ENCODE assay signal across 1 cellular context in the genomic region with DNA sequence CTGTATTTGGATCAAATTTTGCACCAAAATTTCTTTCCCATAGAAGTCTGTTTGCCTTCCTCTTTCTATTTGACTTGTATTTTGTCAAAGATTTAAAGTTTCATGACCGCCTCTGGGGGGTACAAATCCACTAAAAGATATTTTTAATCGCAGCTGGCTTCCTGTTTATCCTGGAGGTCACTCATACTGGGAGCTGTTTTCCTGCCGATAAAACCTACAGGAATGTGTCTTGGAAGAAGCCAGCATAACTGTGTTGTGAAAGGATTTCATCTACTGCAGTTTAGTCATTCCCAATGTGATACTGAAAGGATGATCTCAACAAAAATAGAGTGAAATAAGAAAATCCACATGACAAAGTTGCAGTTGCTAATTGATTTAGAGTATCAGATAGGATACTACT.
TF ChIP-seq lines count a peak whose summit lies in the region.

No MANE protein-coding gene starts in this region.

TF ChIP-seq in GM23338, 12 proteins besides CTCF, POLR2A, EP300 and RAD21:
- TF ChIP-seq, protein P1, sequence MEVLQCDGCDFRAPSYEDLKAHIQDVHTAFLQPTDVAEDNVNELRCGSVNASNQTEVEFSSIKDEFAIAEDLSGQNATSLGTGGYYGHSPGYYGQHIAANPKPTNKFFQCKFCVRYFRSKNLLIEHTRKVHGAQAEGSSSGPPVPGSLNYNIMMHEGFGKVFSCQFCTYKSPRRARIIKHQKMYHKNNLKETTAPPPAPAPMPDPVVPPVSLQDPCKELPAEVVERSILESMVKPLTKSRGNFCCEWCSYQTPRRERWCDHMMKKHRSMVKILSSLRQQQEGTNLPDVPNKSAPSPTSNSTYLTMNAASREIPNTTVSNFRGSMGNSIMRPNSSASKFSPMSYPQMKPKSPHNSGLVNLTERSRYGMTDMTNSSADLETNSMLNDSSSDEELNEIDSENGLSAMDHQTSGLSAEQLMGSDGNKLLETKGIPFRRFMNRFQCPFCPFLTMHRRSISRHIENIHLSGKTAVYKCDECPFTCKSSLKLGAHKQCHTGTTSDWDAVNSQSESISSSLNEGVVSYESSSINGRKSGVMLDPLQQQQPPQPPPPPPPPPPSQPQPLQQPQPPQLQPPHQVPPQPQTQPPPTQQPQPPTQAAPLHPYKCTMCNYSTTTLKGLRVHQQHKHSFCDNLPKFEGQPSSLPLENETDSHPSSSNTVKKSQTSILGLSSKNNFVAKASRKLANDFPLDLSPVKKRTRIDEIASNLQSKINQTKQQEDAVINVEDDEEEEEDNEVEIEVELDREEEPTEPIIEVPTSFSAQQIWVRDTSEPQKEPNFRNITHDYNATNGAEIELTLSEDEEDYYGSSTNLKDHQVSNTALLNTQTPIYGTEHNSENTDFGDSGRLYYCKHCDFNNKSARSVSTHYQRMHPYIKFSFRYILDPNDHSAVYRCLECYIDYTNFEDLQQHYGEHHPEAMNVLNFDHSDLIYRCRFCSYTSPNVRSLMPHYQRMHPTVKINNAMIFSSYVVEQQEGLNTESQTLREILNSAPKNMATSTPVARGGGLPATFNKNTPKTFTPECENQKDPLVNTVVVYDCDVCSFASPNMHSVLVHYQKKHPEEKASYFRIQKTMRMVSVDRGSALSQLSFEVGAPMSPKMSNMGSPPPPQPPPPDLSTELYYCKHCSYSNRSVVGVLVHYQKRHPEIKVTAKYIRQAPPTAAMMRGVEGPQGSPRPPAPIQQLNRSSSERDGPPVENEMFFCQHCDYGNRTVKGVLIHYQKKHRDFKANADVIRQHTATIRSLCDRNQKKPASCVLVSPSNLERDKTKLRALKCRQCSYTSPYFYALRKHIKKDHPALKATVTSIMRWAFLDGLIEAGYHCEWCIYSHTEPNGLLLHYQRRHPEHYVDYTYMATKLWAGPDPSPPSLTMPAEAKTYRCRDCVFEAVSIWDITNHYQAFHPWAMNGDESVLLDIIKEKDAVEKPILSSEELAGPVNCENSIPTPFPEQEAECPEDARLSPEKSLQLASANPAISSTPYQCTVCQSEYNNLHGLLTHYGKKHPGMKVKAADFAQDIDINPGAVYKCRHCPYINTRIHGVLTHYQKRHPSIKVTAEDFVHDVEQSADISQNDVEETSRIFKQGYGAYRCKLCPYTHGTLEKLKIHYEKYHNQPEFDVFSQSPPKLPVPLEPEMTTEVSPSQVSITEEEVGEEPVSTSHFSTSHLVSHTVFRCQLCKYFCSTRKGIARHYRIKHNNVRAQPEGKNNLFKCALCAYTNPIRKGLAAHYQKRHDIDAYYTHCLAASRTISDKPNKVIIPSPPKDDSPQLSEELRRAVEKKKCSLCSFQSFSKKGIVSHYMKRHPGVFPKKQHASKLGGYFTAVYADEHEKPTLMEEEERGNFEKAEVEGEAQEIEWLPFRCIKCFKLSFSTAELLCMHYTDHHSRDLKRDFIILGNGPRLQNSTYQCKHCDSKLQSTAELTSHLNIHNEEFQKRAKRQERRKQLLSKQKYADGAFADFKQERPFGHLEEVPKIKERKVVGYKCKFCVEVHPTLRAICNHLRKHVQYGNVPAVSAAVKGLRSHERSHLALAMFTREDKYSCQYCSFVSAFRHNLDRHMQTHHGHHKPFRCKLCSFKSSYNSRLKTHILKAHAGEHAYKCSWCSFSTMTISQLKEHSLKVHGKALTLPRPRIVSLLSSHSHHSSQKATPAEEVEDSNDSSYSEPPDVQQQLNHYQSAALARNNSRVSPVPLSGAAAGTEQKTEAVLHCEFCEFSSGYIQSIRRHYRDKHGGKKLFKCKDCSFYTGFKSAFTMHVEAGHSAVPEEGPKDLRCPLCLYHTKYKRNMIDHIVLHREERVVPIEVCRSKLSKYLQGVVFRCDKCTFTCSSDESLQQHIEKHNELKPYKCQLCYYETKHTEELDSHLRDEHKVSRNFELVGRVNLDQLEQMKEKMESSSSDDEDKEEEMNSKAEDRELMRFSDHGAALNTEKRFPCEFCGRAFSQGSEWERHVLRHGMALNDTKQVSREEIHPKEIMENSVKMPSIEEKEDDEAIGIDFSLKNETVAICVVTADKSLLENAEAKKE (CRISPR knock-in tag; IDR thresholded peaks at IDR 0.05) = no peak
- TF ChIP-seq EZH2 (IDR thresholded peaks at IDR 0.05; ENCODE audit: low read depth, unreplicated experiment) (no peak), POLR2AphosphoS5 (IDR thresholded peaks at IDR 0.05; ENCODE audit: low read depth) (no peak), EZH2phosphoT487 (IDR thresholded peaks at IDR 0.05; ENCODE audit: unreplicated experiment) (no peak), ZNF114 (CRISPR knock-in tag; IDR thresholded peaks at IDR 0.05) (no peak), NANOG (IDR thresholded peaks at IDR 0.05; ENCODE audit: borderline replicate concordance) (no peak), CREB1 (CRISPR knock-in tag; IDR thresholded peaks at IDR 0.05; ENCODE audit: low read depth) (no peak), JUNB (IDR thresholded peaks at IDR 0.05; ENCODE audit: unreplicated experiment) (no peak), STAT1 (IDR thresholded peaks at IDR 0.05; ENCODE audit: unreplicated experiment) (no peak)
- TF ChIP-seq, protein P2, sequence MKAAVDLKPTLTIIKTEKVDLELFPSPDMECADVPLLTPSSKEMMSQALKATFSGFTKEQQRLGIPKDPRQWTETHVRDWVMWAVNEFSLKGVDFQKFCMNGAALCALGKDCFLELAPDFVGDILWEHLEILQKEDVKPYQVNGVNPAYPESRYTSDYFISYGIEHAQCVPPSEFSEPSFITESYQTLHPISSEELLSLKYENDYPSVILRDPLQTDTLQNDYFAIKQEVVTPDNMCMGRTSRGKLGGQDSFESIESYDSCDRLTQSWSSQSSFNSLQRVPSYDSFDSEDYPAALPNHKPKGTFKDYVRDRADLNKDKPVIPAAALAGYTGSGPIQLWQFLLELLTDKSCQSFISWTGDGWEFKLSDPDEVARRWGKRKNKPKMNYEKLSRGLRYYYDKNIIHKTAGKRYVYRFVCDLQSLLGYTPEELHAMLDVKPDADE (IDR thresholded peaks at IDR 0.05) = no peak
- TF ChIP-seq, protein P3, sequence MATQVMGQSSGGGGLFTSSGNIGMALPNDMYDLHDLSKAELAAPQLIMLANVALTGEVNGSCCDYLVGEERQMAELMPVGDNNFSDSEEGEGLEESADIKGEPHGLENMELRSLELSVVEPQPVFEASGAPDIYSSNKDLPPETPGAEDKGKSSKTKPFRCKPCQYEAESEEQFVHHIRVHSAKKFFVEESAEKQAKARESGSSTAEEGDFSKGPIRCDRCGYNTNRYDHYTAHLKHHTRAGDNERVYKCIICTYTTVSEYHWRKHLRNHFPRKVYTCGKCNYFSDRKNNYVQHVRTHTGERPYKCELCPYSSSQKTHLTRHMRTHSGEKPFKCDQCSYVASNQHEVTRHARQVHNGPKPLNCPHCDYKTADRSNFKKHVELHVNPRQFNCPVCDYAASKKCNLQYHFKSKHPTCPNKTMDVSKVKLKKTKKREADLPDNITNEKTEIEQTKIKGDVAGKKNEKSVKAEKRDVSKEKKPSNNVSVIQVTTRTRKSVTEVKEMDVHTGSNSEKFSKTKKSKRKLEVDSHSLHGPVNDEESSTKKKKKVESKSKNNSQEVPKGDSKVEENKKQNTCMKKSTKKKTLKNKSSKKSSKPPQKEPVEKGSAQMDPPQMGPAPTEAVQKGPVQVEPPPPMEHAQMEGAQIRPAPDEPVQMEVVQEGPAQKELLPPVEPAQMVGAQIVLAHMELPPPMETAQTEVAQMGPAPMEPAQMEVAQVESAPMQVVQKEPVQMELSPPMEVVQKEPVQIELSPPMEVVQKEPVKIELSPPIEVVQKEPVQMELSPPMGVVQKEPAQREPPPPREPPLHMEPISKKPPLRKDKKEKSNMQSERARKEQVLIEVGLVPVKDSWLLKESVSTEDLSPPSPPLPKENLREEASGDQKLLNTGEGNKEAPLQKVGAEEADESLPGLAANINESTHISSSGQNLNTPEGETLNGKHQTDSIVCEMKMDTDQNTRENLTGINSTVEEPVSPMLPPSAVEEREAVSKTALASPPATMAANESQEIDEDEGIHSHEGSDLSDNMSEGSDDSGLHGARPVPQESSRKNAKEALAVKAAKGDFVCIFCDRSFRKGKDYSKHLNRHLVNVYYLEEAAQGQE (IDR thresholded peaks at IDR 0.05; ENCODE audit: unreplicated experiment) = no peak
TF ChIP-seq in GM23338: peak in this region for 0.
